ENCODE assay signal across 10 cellular contexts in genomic region chr19:1063030-1063908, GRCh38. TPM values are rescaled to one million over a fixed set of nuclear protein-coding genes. Genes with fewer than 3 reads are reported as not detected.
DNase-seq lines count a peak whose midpoint lies in the region; ATAC-seq and TF ChIP-seq lines count a peak whose summit lies in the region.
"Had no signal": no experiment of that assay in that cellular context is flagged by ENCODE, and none has a peak within 500 bp of the region (broad histone marks: within the 10 kb centered on the region; RNA-seq: fewer than 3 reads in every experiment).

No MANE protein-coding gene starts in this region.

- no peak for ATAC-seq in DND-41 (ENCODE audit: insufficient read depth, low read depth)
- no peak for ATAC-seq in activated CD8-positive, alpha-beta T cell treated with anti-CD3 and anti-CD28 coated beads, Interleukin-2, amount 10 ng/mL, durations not matched to agents 7 days and 5 days
- no peak for ATAC-seq in GM19328 (IDR thresholded peaks at IDR 0.05; ENCODE audit: unreplicated experiment)
- ATAC-seq in GM19324 (IDR thresholded peaks at IDR 0.05; ENCODE audit: low FRiP score, unreplicated experiment) = no peak

- peak; percentile 54 for DNase-seq in DND-41
- DNase-seq in MM.1S = peak; percentile 73
- peak; percentile 69 for DNase-seq in activated CD8-positive, alpha-beta T cell treated with anti-CD3 and anti-CD28 coated beads, Interleukin-2, amount 10 ng/mL, durations not matched to agents 7 days and 5 days
- peak; percentile 47 to 49 for DNase-seq in lung microvascular endothelial cell (ENCODE audit: low read depth in 2 of 2)
- DNase-seq in NCI-H1694 treated with DMSO at 0.1 percent for 48 hours (lab: John Stamatoyannopoulos, UW) = no peak
- no peak for DNase-seq in occipital lobe (lab: John Stamatoyannopoulos, UW)
- DNase-seq: NCI-H187 treated with DMSO at 0.1 percent for 48 hours had no signal

- peaks cover 20% of the 10 kb centered on the region for H3K79me2 ChIP-seq in DND-41 (ENCODE audit: insufficient read depth, low read length)
- H3K79me2 ChIP-seq in MM.1S (ENCODE audit: low read length) = peaks cover 17% of the 10 kb centered on the region

- no peak overlapping the region for H3K4me3 Mint-ChIP-seq in activated CD8-positive, alpha-beta T cell treated with anti-CD3 and anti-CD28 coated beads, Interleukin-2, amount 10 ng/mL, durations not matched to agents 7 days and 5 days

- no peak overlapping the region for H2AFZ ChIP-seq in DND-41 (ENCODE audit: low read depth, low read length)
- no peak overlapping the region for H2AFZ ChIP-seq in MM.1S (ENCODE audit: low read length)

- H3K9ac ChIP-seq in DND-41 (ENCODE audit: low read depth, low read length) = no peak overlapping the region
- no peak overlapping the region for H3K9ac ChIP-seq in MM.1S (ENCODE audit: low read length)

- CTCF ChIA-PET in activated CD8-positive, alpha-beta T cell treated with anti-CD3 and anti-CD28 coated beads, Interleukin-2, amount 10 ng/mL, durations not matched to agents 7 days and 5 days (lab: Charles Lee) = interaction anchor here (4.8 kb wide), 1 partner anchor 23 kb away, joined by 33 read pairs; the partner anchor contains the start of gene ABCA7

- H3K36me3 Mint-ChIP-seq in activated CD8-positive, alpha-beta T cell treated with anti-CD3 and anti-CD28 coated beads, Interleukin-2, amount 10 ng/mL, durations not matched to agents 7 days and 5 days (ENCODE audit: low read depth) = peaks cover 29% of the 10 kb centered on the region

- no peak overlapping the region for H3K27ac Mint-ChIP-seq in activated CD8-positive, alpha-beta T cell treated with anti-CD3 and anti-CD28 coated beads, Interleukin-2, amount 10 ng/mL, durations not matched to agents 7 days and 5 days

- H3F3A ChIP-seq in MM.1S (ENCODE audit: insufficient read depth, low read length) = peaks cover 43% of the 10 kb centered on the region

- H3K27me3 Mint-ChIP-seq in activated CD8-positive, alpha-beta T cell treated with anti-CD3 and anti-CD28 coated beads, Interleukin-2, amount 10 ng/mL, durations not matched to agents 7 days and 5 days (ENCODE audit: low read depth) = no peaks in the 10 kb centered on the region

- H3K4me1 Mint-ChIP-seq in activated CD8-positive, alpha-beta T cell treated with anti-CD3 and anti-CD28 coated beads, Interleukin-2, amount 10 ng/mL, durations not matched to agents 7 days and 5 days (ENCODE audit: low read depth) = peaks cover 39% of the 10 kb centered on the region

- H3K27me3 ChIP-seq in DND-41 (ENCODE audit: insufficient read depth, low read length, poor library complexity) (no peaks in the 10 kb centered on the region), MM.1S (replicated peaks; ENCODE audit: insufficient read depth, low read length) (no peaks in the 10 kb centered on the region)

- no peak overlapping the region for H3K4me3 ChIP-seq in DND-41 (ENCODE audit: low read depth in 1 of 2, low read length in 2 of 2)
- H3K4me3 ChIP-seq in MM.1S (ENCODE audit: low read length) = no peak overlapping the region

- no peaks in the 10 kb centered on the region for H3K9me3 Mint-ChIP-seq in activated CD8-positive, alpha-beta T cell treated with anti-CD3 and anti-CD28 coated beads, Interleukin-2, amount 10 ng/mL, durations not matched to agents 7 days and 5 days (ENCODE audit: insufficient read depth)

- H4K20me1 ChIP-seq in DND-41 (ENCODE audit: insufficient read depth, low read length) = peaks cover 3% of the 10 kb centered on the region
- no peaks in the 10 kb centered on the region for H4K20me1 ChIP-seq in MM.1S (ENCODE audit: insufficient read depth, low read length)

- H3K9me2 ChIP-seq in MM.1S (replicated peaks; ENCODE audit: insufficient read depth, low read length) = no peaks in the 10 kb centered on the region

- H3K36me3 ChIP-seq in DND-41 (ENCODE audit: insufficient read depth, low read length) = peaks cover 10% of the 10 kb centered on the region
- no peaks in the 10 kb centered on the region for H3K36me3 ChIP-seq in MM.1S (replicated peaks; ENCODE audit: insufficient read depth, low read length)

- H3K27ac ChIP-seq in DND-41 (ENCODE audit: low read length) (no peak overlapping the region), MM.1S (ENCODE audit: low read length) (no peak overlapping the region)
- H3K27ac ChIP-seq: epithelial cell of prostate had no signal

- POLR2A ChIA-PET in activated CD8-positive, alpha-beta T cell treated with anti-CD3 and anti-CD28 coated beads, Interleukin-2, amount 10 ng/mL, durations not matched to agents 7 days and 5 days (lab: Charles Lee) = interaction anchor here (0.7 to 5.5 kb wide), 2 partner anchors 16 to 22 kb away, joined by 3 to 113 read pairs; no protein-coding TSS in a partner anchor

- TF ChIP-seq CTCF in DND-41 (IDR thresholded peaks at IDR 0.05; ENCODE audit: borderline replicate concordance, extremely low read depth, low read length, poor library complexity, severe bottlenecking) (no peak), MM.1S (IDR thresholded peaks at IDR 0.05; ENCODE audit: low read length) (no peak)

- no peak overlapping the region for H3K4me2 ChIP-seq in DND-41 (ENCODE audit: insufficient read depth, low read length)
- H3K4me2 ChIP-seq in MM.1S (ENCODE audit: low read depth, low read length) = no peak overlapping the region

- H3K4me1 ChIP-seq in DND-41 (ENCODE audit: insufficient read depth, low read length) (peaks cover 35% of the 10 kb centered on the region), MM.1S (ENCODE audit: low read length) (peaks cover 17% of the 10 kb centered on the region; the same call in 1 of the 2 replicates)

- H3K9me3 ChIP-seq in DND-41 (ENCODE audit: insufficient read depth, low read length, severe bottlenecking) (peaks cover 8% of the 10 kb centered on the region), MM.1S (replicated peaks; ENCODE audit: insufficient read depth, low read length) (no peaks in the 10 kb centered on the region)

RNA-seq across cellular contexts. Expression of gene ARHGAP45, which starts 3.7 kb away (rescaled TPM):
- total RNA-seq in activated CD8-positive, alpha-beta T cell treated with anti-CD3 and anti-CD28 coated beads, Interleukin-2, amount 10 ng/mL, durations not matched to agents 7 days and 5 days = 100 to 1,000 TPM; 433 to 445 TPM
- total RNA-seq in lung microvascular endothelial cell (17.7 and 19.6 TPM in 2 replicates), occipital lobe (1.7 TPM)

RNA-seq across cellular contexts. Expression of gene ABCA7, which starts 23.4 kb away (rescaled TPM):
- 10 to 100 TPM; 76.6 to 77.5 TPM for total RNA-seq in activated CD8-positive, alpha-beta T cell treated with anti-CD3 and anti-CD28 coated beads, Interleukin-2, amount 10 ng/mL, durations not matched to agents 7 days and 5 days
- total RNA-seq in lung microvascular endothelial cell = 3.1 and 3.4 TPM in 2 replicates
- total RNA-seq in occipital lobe = 0.78 TPM

RNA-seq across cellular contexts. Expression of gene POLR2E, which starts 31.9 kb away (rescaled TPM):
- 100 to 1,000 TPM; 176 to 177 TPM for total RNA-seq in activated CD8-positive, alpha-beta T cell treated with anti-CD3 and anti-CD28 coated beads, Interleukin-2, amount 10 ng/mL, durations not matched to agents 7 days and 5 days
- total RNA-seq in lung microvascular endothelial cell (50.4 and 63.4 TPM in 2 replicates), occipital lobe (31.8 TPM)

RNA-seq across cellular contexts. Expression of gene CNN2, which starts 36.9 kb away (rescaled TPM):
- total RNA-seq in activated CD8-positive, alpha-beta T cell treated with anti-CD3 and anti-CD28 coated beads, Interleukin-2, amount 10 ng/mL, durations not matched to agents 7 days and 5 days = 100 to 1,000 TPM; 417 to 455 TPM
- 59.1 and 83.9 TPM in 2 replicates for total RNA-seq in lung microvascular endothelial cell
- total RNA-seq in occipital lobe = 9.5 TPM

RNA-seq across cellular contexts. Expression of gene GPX4, which starts 40.5 kb away (rescaled TPM):
- total RNA-seq in activated CD8-positive, alpha-beta T cell treated with anti-CD3 and anti-CD28 coated beads, Interleukin-2, amount 10 ng/mL, durations not matched to agents 7 days and 5 days = 100 to 1,000 TPM; 174 to 177 TPM
- total RNA-seq in lung microvascular endothelial cell (415 and 423 TPM in 2 replicates), occipital lobe (83.8 TPM)

Comparison
In these comparisons a context has a peak if more than half of its experiments do, and no peak if none do; other contexts are left out.
1. DNase-seq: peak in DND-41 (single experiment), MM.1S (single experiment), activated CD8-positive, alpha-beta T cell treated with anti-CD3 and anti-CD28 coated beads, Interleukin-2, amount 10 ng/mL, durations not matched to agents 7 days and 5 days (single experiment) and lung microvascular endothelial cell (2 of 2); none in NCI-H1694 treated with DMSO at 0.1 percent for 48 hours (single experiment) and occipital lobe (single experiment).
2. RNA of gene ARHGAP45, which starts 3.7 kb away (total RNA-seq): 433 to 445 TPM in activated CD8-positive, alpha-beta T cell treated with anti-CD3 and anti-CD28 coated beads, Interleukin-2, amount 10 ng/mL, durations not matched to agents 7 days and 5 days; 17.7 to 19.6 TPM in lung microvascular endothelial cell and 1.7 TPM in occipital lobe (single experiment); every median in the first group is over 10 times any median in the second.
3. RNA of gene ABCA7, which starts 23.4 kb away (total RNA-seq): 76.6 to 77.5 TPM in activated CD8-positive, alpha-beta T cell treated with anti-CD3 and anti-CD28 coated beads, Interleukin-2, amount 10 ng/mL, durations not matched to agents 7 days and 5 days; 3.1 to 3.4 TPM in lung microvascular endothelial cell and 0.78 TPM in occipital lobe (single experiment); every median in the first group is over 10 times any median in the second.